In the genomic region with DNA sequence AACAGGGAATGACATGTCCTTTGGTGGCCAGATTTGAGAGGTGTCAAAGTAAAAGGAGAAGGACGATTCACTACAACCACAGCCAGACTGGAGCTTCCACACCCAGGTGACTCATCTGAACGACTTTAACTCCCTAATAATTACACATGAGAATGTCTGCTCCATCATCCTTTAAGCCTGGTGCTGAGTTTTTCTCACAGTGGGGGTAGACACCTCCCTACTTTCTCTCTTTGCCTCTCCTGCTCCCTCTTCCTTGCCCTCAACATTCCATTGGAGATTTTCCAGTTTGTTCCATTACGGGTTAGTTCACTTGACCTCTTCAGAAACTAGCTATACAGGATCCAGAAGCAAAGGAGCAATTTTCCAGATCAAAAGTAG, we compare ENCODE assay signal across 8 cellular contexts.
DNase-seq lines count a peak whose midpoint lies in the region; ATAC-seq and TF ChIP-seq lines count a peak whose summit lies in the region.

No MANE protein-coding gene starts in this region.

- DNase-seq in ELR (ENCODE audit: low read depth) (peak; percentile 66), RPMI7951 (ENCODE audit: low read depth) (peak; percentile 90), erythroblast (lab: John Stamatoyannopoulos, UW) (peak; percentile 16 to 54), retinal pigment epithelial cell (ENCODE audit: low read depth) (peak; percentile 92), SKM-1 treated with dmso at 0.1 percent for 144 hours (lab: John Stamatoyannopoulos, UW; ENCODE audit: unreplicated experiment) (no peak), cortex of kidney (lab: John Stamatoyannopoulos, UW) (no peak), NCI-H524 treated with DMSO at 0.1 percent for 48 hours (lab: John Stamatoyannopoulos, UW) (no peak)

- ATAC-seq in GM19328 (IDR thresholded peaks at IDR 0.05; ENCODE audit: unreplicated experiment), result no peak

- no peak for TF ChIP-seq CTCF in retinal pigment epithelial cell (conservative IDR thresholded peaks at IDR 0.05; ENCODE audit: low read depth, low read length)

- no peak for TF ChIP-seq POLR2A in erythroblast (IDR thresholded peaks at IDR 0.05; ENCODE audit: low read length)

- no peak overlapping the region for H3K4me3 ChIP-seq in retinal pigment epithelial cell (ENCODE audit: low read length)

Comparison
In these comparisons a context has a peak if more than half of its experiments do, and no peak if none do; other contexts are left out.
1. DNase-seq: peak in ELR (single experiment), RPMI7951 (single experiment), erythroblast (2 of 2) and retinal pigment epithelial cell (single experiment); none in SKM-1 treated with dmso at 0.1 percent for 144 hours (single experiment), cortex of kidney (single experiment) and NCI-H524 treated with DMSO at 0.1 percent for 48 hours (single experiment).